In the genomic region with DNA sequence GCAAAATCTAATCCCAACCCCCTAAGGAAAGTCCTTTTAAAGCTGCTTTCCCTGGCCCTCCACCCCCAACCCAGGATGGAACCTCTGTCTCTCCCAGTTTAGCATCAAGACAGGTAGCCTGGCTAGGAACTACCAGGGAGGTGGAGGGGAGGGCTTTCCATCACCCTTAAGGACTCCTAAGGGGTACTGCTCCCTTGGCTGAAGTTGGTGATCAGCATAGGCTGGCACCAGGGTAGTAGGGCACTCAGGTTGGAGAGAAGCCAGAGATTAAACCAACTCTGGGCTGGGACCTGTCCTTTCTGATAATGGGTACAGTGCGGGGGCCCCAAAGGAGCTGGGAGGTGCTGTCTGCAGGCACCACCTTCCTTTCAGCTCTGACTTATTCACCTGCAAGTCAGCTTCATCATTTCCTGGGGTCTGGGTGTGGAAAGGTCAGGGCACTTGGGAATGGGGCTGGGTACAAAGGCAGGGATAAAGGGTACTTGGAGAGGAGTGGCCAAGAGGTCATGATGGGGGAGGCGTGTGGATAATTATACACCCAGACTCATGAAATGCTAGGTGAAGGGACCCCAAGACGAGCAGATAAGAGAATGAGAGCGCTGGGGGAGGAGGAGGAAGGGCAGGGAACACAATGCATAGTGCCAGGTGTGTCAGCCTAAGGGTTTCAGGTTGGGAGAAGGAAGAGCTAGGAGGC, we compare ENCODE assay signal across 8 cellular contexts. TPM values are rescaled to one million over a fixed set of nuclear protein-coding genes. Genes with fewer than 3 reads are reported as not detected.
DNase-seq lines count a peak whose midpoint lies in the region; ATAC-seq and TF ChIP-seq lines count a peak whose summit lies in the region.

No MANE protein-coding gene starts in this region.

- H3K9me3 ChIP-seq in AG04450 (ENCODE audit: control insufficient read depth, insufficient read depth, low read length) = peaks cover 3% of the 10 kb centered on the region; the same call in 1 of the 2 replicates
- no peaks in the 10 kb centered on the region for H3K9me3 ChIP-seq in stomach smooth muscle (ENCODE audit: control insufficient read depth in 2 of 2, low read length in 2 of 2)

- H3K4me3 ChIP-seq in AG04450 (ENCODE audit: low read depth, low read length) (peak overlapping the region; percentile 85), stomach smooth muscle (ENCODE audit: low read length in 2 of 2) (peak overlapping the region; percentile 85)

- H3K9ac ChIP-seq in stomach smooth muscle (ENCODE audit: low read length in 2 of 2) = peak overlapping the region; percentile 80 to 86

- H3K27me3 Mint-ChIP-seq in activated naive CD8-positive, alpha-beta T cell treated with anti-CD3 and anti-CD28 coated beads, Interleukin-2, amount 10 ng/mL, durations not matched to agents 7 days and 5 days = no peaks in the 10 kb centered on the region

- no peaks in the 10 kb centered on the region for H3K9me3 Mint-ChIP-seq in activated naive CD8-positive, alpha-beta T cell treated with anti-CD3 and anti-CD28 coated beads, Interleukin-2, amount 10 ng/mL, durations not matched to agents 7 days and 5 days

- H3K4me1 Mint-ChIP-seq in activated naive CD8-positive, alpha-beta T cell treated with anti-CD3 and anti-CD28 coated beads, Interleukin-2, amount 10 ng/mL, durations not matched to agents 7 days and 5 days = peaks cover 68% of the 10 kb centered on the region

- peak overlapping the region; percentile 92 for H3K27ac ChIP-seq in AG04450 (ENCODE audit: low read depth, low read length)
- H3K27ac ChIP-seq in layer of hippocampus (ENCODE audit: low read depth, low read length) = peak overlapping the region; percentile 97
- peak overlapping the region; percentile 88 for H3K27ac ChIP-seq in stomach smooth muscle (ENCODE audit: low read length)

- H3K36me3 Mint-ChIP-seq in activated naive CD8-positive, alpha-beta T cell treated with anti-CD3 and anti-CD28 coated beads, Interleukin-2, amount 10 ng/mL, durations not matched to agents 7 days and 5 days = peaks cover 19% of the 10 kb centered on the region

- peak; percentile 4 for ATAC-seq in activated naive CD8-positive, alpha-beta T cell treated with anti-CD3 and anti-CD28 coated beads, Interleukin-2, amount 10 ng/mL, durations not matched to agents 7 days and 5 days (ENCODE audit: low read depth)
- ATAC-seq in GM19328 (IDR thresholded peaks at IDR 0.05; ENCODE audit: unreplicated experiment) (no peak), HG03442 (IDR thresholded peaks at IDR 0.05; ENCODE audit: unreplicated experiment) (no peak), HG03342 (IDR thresholded peaks at IDR 0.05; ENCODE audit: unreplicated experiment) (no peak)

- POLR2A ChIA-PET in AG04450 (lab: Yijun Ruan, JAX) = interaction anchor here (0.6 to 3.5 kb wide), 11 partner anchors 9 to 76 kb away, joined by 3 to 46 read pairs (median 6); a partner anchor contains a TSS
- POLR2A ChIA-PET in activated naive CD8-positive, alpha-beta T cell treated with anti-CD3 and anti-CD28 coated beads, Interleukin-2, amount 10 ng/mL, durations not matched to agents 7 days and 5 days (lab: Charles Lee) = interaction anchor here (0.6 to 9.5 kb wide), 18 partner anchors 9 to 525 kb away, joined by 3 to 105 read pairs (median 5); a partner anchor contains a TSS

- H3K4me1 ChIP-seq in stomach smooth muscle (ENCODE audit: control insufficient read depth, insufficient read depth, low read length) = peaks cover 86% of the 10 kb centered on the region

- H3K27me3 ChIP-seq in AG04450 (ENCODE audit: control insufficient read depth, insufficient read depth, low read length) (no peaks in the 10 kb centered on the region), layer of hippocampus (ENCODE audit: control insufficient read depth, insufficient read depth, low read length) (no peaks in the 10 kb centered on the region), stomach smooth muscle (ENCODE audit: control insufficient read depth in 1 of 2, insufficient read depth in 2 of 2, low read length in 2 of 2) (no peaks in the 10 kb centered on the region)

- CTCF ChIA-PET in AG04450 (lab: Charles Lee) = interaction anchor here (0.7 to 1.9 kb wide), 2 partner anchors 10 to 39 kb away, joined by 5 to 6 read pairs; no protein-coding TSS in a partner anchor

- H3K4me3 Mint-ChIP-seq in activated naive CD8-positive, alpha-beta T cell treated with anti-CD3 and anti-CD28 coated beads, Interleukin-2, amount 10 ng/mL, durations not matched to agents 7 days and 5 days = peak overlapping the region; percentile 99

- H3K27ac Mint-ChIP-seq in activated naive CD8-positive, alpha-beta T cell treated with anti-CD3 and anti-CD28 coated beads, Interleukin-2, amount 10 ng/mL, durations not matched to agents 7 days and 5 days = peak overlapping the region; percentile 85

- TF ChIP-seq CTCF in AG04450 (IDR thresholded peaks at IDR 0.05; ENCODE audit: low read depth, low read length) = no peak

- no peaks in the 10 kb centered on the region for H3K36me3 ChIP-seq in stomach smooth muscle (ENCODE audit: control insufficient read depth in 2 of 2, insufficient read depth in 2 of 2, low read length in 2 of 2)

- no peak for DNase-seq in AG04450 (ENCODE audit: low read depth, low spot score)
- DNase-seq in HUDEP-2 (lab: John Stamatoyannopoulos, UW; ENCODE audit: unreplicated experiment in 76 of 76) = peak in 72 of 76 experiments; percentile 27 to 88 (median 65)
- no peak for DNase-seq in activated naive CD8-positive, alpha-beta T cell treated with anti-CD3 and anti-CD28 coated beads, Interleukin-2, amount 10 ng/mL, durations not matched to agents 7 days and 5 days

RNA-seq across cellular contexts. Expression of a gene that starts 1.3 kb away (rescaled TPM):
- polyA plus RNA-seq in AG04450 (2011; rRNA removed) = 121 and 128 TPM in 2 replicates
- 142 and 172 TPM in 2 replicates for polyA minus RNA-seq in AG04450 (2011; rRNA and poly(A)+ RNA removed)
- total RNA-seq in activated naive CD8-positive, alpha-beta T cell treated with anti-CD3 and anti-CD28 coated beads, Interleukin-2, amount 10 ng/mL, durations not matched to agents 7 days and 5 days = 100 to 1,000 TPM; 151 to 155 TPM

RNA-seq across cellular contexts. Expression of a gene that starts 35.6 kb away (rescaled TPM):
- not detected in 2 replicates for polyA plus RNA-seq in AG04450 (2011; rRNA removed)
- polyA minus RNA-seq in AG04450 (2011; rRNA and poly(A)+ RNA removed) = not detected in 2 replicates
- under 1 TPM in 1 of 2 experiments, not detected in 1; 0.26 TPM for total RNA-seq in activated naive CD8-positive, alpha-beta T cell treated with anti-CD3 and anti-CD28 coated beads, Interleukin-2, amount 10 ng/mL, durations not matched to agents 7 days and 5 days

RNA-seq across cellular contexts. Expression of a gene that starts 42.8 kb away (rescaled TPM):
- 34.9 and 39.0 TPM in 2 replicates for polyA plus RNA-seq in AG04450 (2011; rRNA removed)
- polyA minus RNA-seq in AG04450 (2011; rRNA and poly(A)+ RNA removed) = 47.4 and 53.0 TPM in 2 replicates
- total RNA-seq in activated naive CD8-positive, alpha-beta T cell treated with anti-CD3 and anti-CD28 coated beads, Interleukin-2, amount 10 ng/mL, durations not matched to agents 7 days and 5 days = 10 to 100 TPM; 91.6 to 94.5 TPM

RNA-seq across cellular contexts. Expression of a gene that starts 43.7 kb away (rescaled TPM):
- 867 and 961 TPM in 2 replicates for polyA plus RNA-seq in AG04450 (2011; rRNA removed)
- polyA minus RNA-seq in AG04450 (2011; rRNA and poly(A)+ RNA removed) = 384 and 431 TPM in 2 replicates
- total RNA-seq in activated naive CD8-positive, alpha-beta T cell treated with anti-CD3 and anti-CD28 coated beads, Interleukin-2, amount 10 ng/mL, durations not matched to agents 7 days and 5 days = 100 to 1,000 TPM; 204 to 205 TPM

Comparison
In these comparisons a context has a peak if more than half of its experiments do, and no peak if none do; other contexts are left out.
1. DNase-seq: peak in HUDEP-2 (72 of 76); none in AG04450 (single experiment) and activated naive CD8-positive, alpha-beta T cell treated with anti-CD3 and anti-CD28 coated beads, Interleukin-2, amount 10 ng/mL, durations not matched to agents 7 days and 5 days (single experiment).
2. Peak in every context shown above with its lines, with median percentiles within 50 percentile points of each other: H3K27ac ChIP-seq.